ENCODE assay signal across 1 cellular context in genomic region chr1:41338820-41339219, GRCh38.
TF ChIP-seq lines count a peak whose summit lies in the region.

No MANE protein-coding gene starts in this region.

TF ChIP-seq in HEK293T, 16 proteins besides CTCF, POLR2A, EP300 and RAD21 (continued from another document):
- TF ChIP-seq NFRKB (IDR thresholded peaks at IDR 0.05) (no peak), FOXK2 (IDR thresholded peaks at IDR 0.05) (no peak)
TF ChIP-seq in HEK293T: peak in this region for 1.
